In genomic region chr5:43631182-43631910, GRCh38 we compare ENCODE assay signal across 9 cellular contexts. TPM values are rescaled to one million over a fixed set of nuclear protein-coding genes. Genes with fewer than 3 reads are reported as not detected.
DNase-seq lines count a peak whose midpoint lies in the region; ATAC-seq and TF ChIP-seq lines count a peak whose summit lies in the region.
"Had no signal": no experiment of that assay in that cellular context is flagged by ENCODE, and none has a peak within 500 bp of the region (broad histone marks: within the 10 kb centered on the region; RNA-seq: fewer than 3 reads in every experiment).

No MANE protein-coding gene starts in this region.

- CTCF ChIA-PET in activated CD4-positive, alpha-beta T cell treated with anti-CD3 and anti-CD28 coated beads for 36 hours (lab: Charles Lee): interaction anchor here (0.5 to 3.7 kb wide), 36 partner anchors 9 to 1143 kb away, joined by 3 to 26 read pairs (median 4); partner anchors contain the start of gene NNT
- CTCF ChIA-PET in OCI-LY7 (lab: Charles Lee; ENCODE audit: unreplicated experiment): interaction anchor here (0.7 to 1.1 kb wide), 3 partner anchors 11 to 20 kb away, joined by 3 to 5 read pairs (median 4); no protein-coding TSS in a partner anchor

- H3K9me3 Mint-ChIP-seq in activated CD4-positive, alpha-beta T cell treated with anti-CD3 and anti-CD28 coated beads for 36 hours (ENCODE audit: low read depth): no peaks in the 10 kb centered on the region
- no peaks in the 10 kb centered on the region for H3K9me3 Mint-ChIP-seq in activated naive CD4-positive, alpha-beta T cell treated with anti-CD3 and anti-CD28 coated beads, Interleukin-2, amount 50 U/mL, for 72 hours

- peaks cover 64% of the 10 kb centered on the region for H3K36me3 ChIP-seq in HAP-1 (replicated peaks)
- peaks cover 45% of the 10 kb centered on the region for H3K36me3 ChIP-seq in OCI-LY7 (ENCODE audit: insufficient read depth, low read length)

- H3K79me2 ChIP-seq in OCI-LY7 (ENCODE audit: insufficient read depth, low read depth, low read length): no peaks in the 10 kb centered on the region

- TF ChIP-seq CTCF in OCI-LY7 (conservative IDR thresholded peaks at IDR 0.05; ENCODE audit: low read length): peak; percentile 88

- no peak overlapping the region for H3K4me2 ChIP-seq in OCI-LY7 (ENCODE audit: low read length)
- H3K4me2 ChIP-seq: BLaER1 treated with 17β-estradiol and CSF1 and Interleukin-3, amounts not matched to agents 10 nM and 100 nM had no signal

- peaks cover 58% of the 10 kb centered on the region for H3K36me3 Mint-ChIP-seq in activated CD4-positive, alpha-beta T cell treated with anti-CD3 and anti-CD28 coated beads for 36 hours (ENCODE audit: low read depth)
- peaks cover 9 to 12% of the 10 kb centered on the region in 2 donors for H3K36me3 Mint-ChIP-seq in activated naive CD4-positive, alpha-beta T cell treated with anti-CD3 and anti-CD28 coated beads, Interleukin-2, amount 50 U/mL, for 72 hours

- H3K27ac ChIP-seq in OCI-LY7 (ENCODE audit: low read depth, low read length, poor library complexity, severe bottlenecking): no peak overlapping the region
- H3K27ac ChIP-seq: BLaER1 treated with 17β-estradiol and CSF1 and Interleukin-3, amounts not matched to agents 10 nM and 100 nM had no signal

- no peaks in the 10 kb centered on the region for H3K27me3 ChIP-seq in HAP-1 (ENCODE audit: low read depth)
- H3K27me3 ChIP-seq: BLaER1 treated with 17β-estradiol and CSF1 and Interleukin-3, amounts not matched to agents 10 nM and 100 nM had no signal

- H3K4me1 Mint-ChIP-seq in activated CD4-positive, alpha-beta T cell treated with anti-CD3 and anti-CD28 coated beads for 36 hours: peaks cover 4% of the 10 kb centered on the region

- no peaks in the 10 kb centered on the region for H3K9me2 ChIP-seq in OCI-LY7 (ENCODE audit: insufficient read depth, low read length)

- no peak overlapping the region for H3K27ac Mint-ChIP-seq in activated CD4-positive, alpha-beta T cell treated with anti-CD3 and anti-CD28 coated beads for 36 hours
- no peak overlapping the region for H3K27ac Mint-ChIP-seq in activated naive CD4-positive, alpha-beta T cell treated with anti-CD3 and anti-CD28 coated beads, Interleukin-2, amount 50 U/mL, for 72 hours

- peak; percentile 95 for ATAC-seq in activated CD4-positive, alpha-beta T cell treated with anti-CD3 and anti-CD28 coated beads for 36 hours
- ATAC-seq in activated naive CD4-positive, alpha-beta T cell treated with anti-CD3 and anti-CD28 coated beads, Interleukin-2, amount 50 U/mL, for 72 hours: peak; percentile 81 to 87

- no peaks in the 10 kb centered on the region for H3K27me3 Mint-ChIP-seq in activated CD4-positive, alpha-beta T cell treated with anti-CD3 and anti-CD28 coated beads for 36 hours

- no peaks in the 10 kb centered on the region for H3K4me1 ChIP-seq in HAP-1
- H3K4me1 ChIP-seq in OCI-LY7 (ENCODE audit: insufficient read depth, low read length, poor library complexity, severe bottlenecking): no peaks in the 10 kb centered on the region

- no peak overlapping the region for H3K4me3 Mint-ChIP-seq in activated CD4-positive, alpha-beta T cell treated with anti-CD3 and anti-CD28 coated beads for 36 hours

- no peaks in the 10 kb centered on the region for H4K20me1 ChIP-seq in OCI-LY7 (ENCODE audit: insufficient read depth, low read length)

- no peaks in the 10 kb centered on the region for H3K9me3 ChIP-seq in HAP-1
- H3K9me3 ChIP-seq in OCI-LY7 (ENCODE audit: low read length): no peaks in the 10 kb centered on the region
- H3K9me3 ChIP-seq: BLaER1 treated with 17β-estradiol and CSF1 and Interleukin-3, amounts not matched to agents 10 nM and 100 nM had no signal

- H3K4me3 ChIP-seq in HAP-1 (no peak overlapping the region), OCI-LY7 (ENCODE audit: low read depth, low read length, poor library complexity, severe bottlenecking) (no peak overlapping the region)
- H3K4me3 ChIP-seq: BLaER1 treated with 17β-estradiol and CSF1 and Interleukin-3, amounts not matched to agents 10 nM and 100 nM had no signal

- H2AFZ ChIP-seq in OCI-LY7 (ENCODE audit: low read length): no peak overlapping the region

- DNase-seq in activated CD4-positive, alpha-beta T cell treated with anti-CD3 and anti-CD28 coated beads for 36 hours: peak; percentile 45
- no peak for DNase-seq in activated CD4-positive, alpha-beta T cell treated with anti-CD3 and anti-CD28 coated beads for 1 hour
- DNase-seq in HAP-1 (ENCODE audit: low spot score in 2 of 2) (peak; percentile 64 to 79), LHCN-M2 (ENCODE audit: low read depth) (peak; percentile 92), OCI-LY7 (ENCODE audit: low spot score) (peak; percentile 78), head of caudate nucleus (peak in 23 of 42 donors; percentile 6 to 76 (median 42)), pons (ENCODE audit: low spot score) (peak; percentile 91)
- DNase-seq in activated naive CD4-positive, alpha-beta T cell treated with anti-CD3 and anti-CD28 coated beads, Interleukin-2, amount 50 U/mL, for 72 hours (ENCODE audit: low spot score in 2 of 2): peak in 1 of 2 donors; percentile 22

- in situ Hi-C loops in HAP-1 (cut with MboI; ENCODE audit: low sequenced_read_pairs): no loop called here

- intact Hi-C loops in activated CD4-positive, alpha-beta T cell treated with anti-CD3 and anti-CD28 coated beads for 36 hours (cut with DNase I, micrococcal nuclease): no loop called here
- intact Hi-C loops in OCI-LY7 (cut with micrococcal nuclease; ENCODE audit: unreplicated experiment): no loop called here
- intact Hi-C loops in head of caudate nucleus (cut with DNase I): no loop called here

- BruUV-seq in OCI-LY7 (replicated peaks; lab: Mats Ljungman, UMichigan): no TSS peak

- POLR2A ChIA-PET in activated CD4-positive, alpha-beta T cell treated with anti-CD3 and anti-CD28 coated beads for 36 hours (lab: Charles Lee): interaction anchor here (0.6 to 1.4 kb wide), 3 partner anchors 28 to 55 kb away, joined by 3 read pairs; partner anchors contain the start of gene NNT
- POLR2A ChIA-PET in OCI-LY7 (lab: Charles Lee): interaction anchor here (0.7 to 2.0 kb wide), 4 partner anchors 12 to 701 kb away, joined by 3 to 7 read pairs (median 5); no protein-coding TSS in a partner anchor

RNA-seq across cellular contexts. Expression of gene NNT, which starts 28.4 kb away (rescaled TPM):
- total RNA-seq in activated CD4-positive, alpha-beta T cell treated with anti-CD3 and anti-CD28 coated beads for 36 hours: 10 to 100 TPM; 55.4 to 77.5 TPM
- total RNA-seq in LHCN-M2 (2014; rRNA removed) (70.3 and 92.1 TPM in 2 replicates), OCI-LY7 (2022) (98.3 and 120 TPM in 2 replicates)
- 31.4 TPM for polyA plus RNA-seq in LHCN-M2 (2012)
- total RNA-seq in OCI-LY7 (2014; rRNA removed; shearing (Covaris generic)): 33.6 and 42.2 TPM in 2 replicates
- total RNA-seq in activated naive CD4-positive, alpha-beta T cell treated with anti-CD3 and anti-CD28 coated beads, Interleukin-2, amount 50 U/mL, for 72 hours: 100 to 1,000 TPM in 1 of 2 donors, 10 to 100 TPM in 1; 89.6 to 174 TPM
